1 cellular context compared by ENCODE assay signal in genomic region chr5:34684281-34684979, GRCh38.
A peak's percentile ranks its signal among the peaks of the same experiment; 100 is the strongest.
TF ChIP-seq lines count a peak whose summit lies in the region.

No MANE protein-coding gene starts in this region.

TF ChIP-seq in GM12878, 131 proteins besides CTCF, POLR2A, EP300 and RAD21:
- no peak for TF ChIP-seq ZBTB33 (IDR thresholded peaks at IDR 0.05)
- TF ChIP-seq PKNOX1 (IDR thresholded peaks at IDR 0.05): 0 out of 2 replicates have a peak, but pooled peaks have one; percentile 8
